In the genomic region with DNA sequence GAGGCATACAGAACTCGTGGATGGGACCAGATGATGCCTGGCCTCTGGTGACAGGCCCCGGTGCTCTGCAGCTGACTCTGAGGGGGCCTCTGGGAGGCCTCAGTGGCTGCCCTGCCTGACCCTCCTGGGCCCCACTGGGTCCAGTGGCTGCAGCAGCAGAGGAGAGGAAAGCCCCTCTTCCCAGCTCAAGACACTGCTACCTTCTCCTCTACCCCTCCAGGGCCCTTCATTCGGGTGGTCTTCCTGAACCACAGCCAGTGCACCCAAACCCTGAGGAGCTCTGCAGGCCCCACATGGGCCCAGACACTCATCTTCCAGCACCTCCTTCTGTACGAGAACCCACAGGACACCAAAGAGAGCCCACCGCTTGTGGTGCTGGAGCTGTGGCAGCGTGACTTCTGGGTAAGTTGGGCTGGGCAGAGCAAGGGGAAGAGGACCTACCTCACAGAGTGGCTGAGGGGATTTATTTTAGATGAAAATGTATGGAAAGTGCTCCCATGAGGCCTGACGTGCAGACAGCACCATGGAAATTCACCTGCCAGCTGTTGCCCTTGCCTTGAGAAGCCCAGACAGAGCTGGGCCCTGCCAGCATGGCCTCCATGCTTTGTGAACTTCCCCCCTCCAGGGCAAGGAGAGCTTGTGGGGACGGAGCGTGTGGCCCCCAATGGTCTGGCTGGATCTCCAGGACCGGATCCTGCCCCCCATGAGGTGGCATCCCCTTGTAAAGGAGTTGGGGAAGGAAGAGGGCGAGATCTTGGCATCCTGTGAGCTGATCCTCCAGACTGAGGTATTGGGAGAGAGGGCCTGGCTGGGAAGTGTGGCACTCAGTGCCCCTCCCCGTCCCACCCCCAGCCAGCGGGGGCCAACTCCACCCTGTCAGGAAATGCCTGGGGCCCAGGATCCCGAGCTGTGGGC, we compare ENCODE assay signal across 18 cellular contexts. TPM values are rescaled to one million over a fixed set of nuclear protein-coding genes. Genes with fewer than 3 reads are reported as not detected.
"Had no signal": no experiment of that assay in that cellular context is flagged by ENCODE, and none has a peak within 500 bp of the region (broad histone marks: within the 10 kb centered on the region; RNA-seq: fewer than 3 reads in every experiment).

No MANE protein-coding gene starts in this region.

- H2AFZ ChIP-seq: hepatocyte had no signal

- H3K4me3 ChIP-seq: hepatocyte, ovary, skin epidermis, tibial artery had no signal

- H3K4me2 ChIP-seq: hepatocyte had no signal

- DNase-seq: activated CD4-positive, alpha-beta T cell treated with anti-CD3 and anti-CD28 coated beads for 1 hour; activated CD8-positive, alpha-beta memory T cell treated with anti-CD3 and anti-CD28 coated beads, Interleukin-2, amount 50 U/mL, for 4 hours; activated CD8-positive, alpha-beta T cell treated with anti-CD3 and anti-CD28 coated beads for 36 hours; cerebellar nuclear complex; effector memory CD8-positive, alpha-beta T cell; erythroblast; left ventricle myocardium superior; mesendoderm; nephron progenitor cell; ovary; SW 1271 had no signal

- H3K36me3 ChIP-seq: ovary had no signal

- H3K27me3 Mint-ChIP-seq: activated CD8-positive, alpha-beta T cell treated with anti-CD3 and anti-CD28 coated beads for 36 hours; activated naive CD4-positive, alpha-beta T cell treated with anti-CD3 and anti-CD28 coated beads, Interleukin-2, amount 50 U/mL, for 24 hours; dendritic cell treated with granulocyte-macrophage colony-stimulating factor and Interleukin-4, amounts not matched to agents 40 ng/mL and 50 ng/mL, for 4 days; effector memory CD8-positive, alpha-beta T cell had no signal

- H3K27ac Mint-ChIP-seq: activated CD8-positive, alpha-beta T cell treated with anti-CD3 and anti-CD28 coated beads for 36 hours; activated naive CD4-positive, alpha-beta T cell treated with anti-CD3 and anti-CD28 coated beads, Interleukin-2, amount 50 U/mL, for 24 hours; dendritic cell treated with granulocyte-macrophage colony-stimulating factor and Interleukin-4, amounts not matched to agents 40 ng/mL and 50 ng/mL, for 4 days; effector memory CD8-positive, alpha-beta T cell; T-helper 2 cell treated with Interferon-gamma antibody and Interleukin-4, amounts not matched to agents 5 μg/mL and 100 μg/mL, for 36 hours had no signal

- H3K9me3 ChIP-seq: ovary, tibial artery had no signal

- ATAC-seq: activated CD8-positive, alpha-beta T cell treated with anti-CD3 and anti-CD28 coated beads for 36 hours; effector memory CD8-positive, alpha-beta T cell had no signal

- H3K4me1 ChIP-seq: tibial artery had no signal

- H3K36me3 Mint-ChIP-seq: activated naive CD4-positive, alpha-beta T cell treated with anti-CD3 and anti-CD28 coated beads, Interleukin-2, amount 50 U/mL, for 24 hours had no signal

- H3K9me3 Mint-ChIP-seq: activated CD8-positive, alpha-beta T cell treated with anti-CD3 and anti-CD28 coated beads for 36 hours; activated naive CD4-positive, alpha-beta T cell treated with anti-CD3 and anti-CD28 coated beads, Interleukin-2, amount 50 U/mL, for 24 hours; dendritic cell treated with granulocyte-macrophage colony-stimulating factor and Interleukin-4, amounts not matched to agents 40 ng/mL and 50 ng/mL, for 4 days; effector memory CD8-positive, alpha-beta T cell; nephron progenitor cell; T-helper 2 cell treated with Interferon-gamma antibody and Interleukin-4, amounts not matched to agents 5 μg/mL and 100 μg/mL, for 36 hours had no signal

- H3K4me1 Mint-ChIP-seq: activated naive CD4-positive, alpha-beta T cell treated with anti-CD3 and anti-CD28 coated beads, Interleukin-2, amount 50 U/mL, for 24 hours had no signal

- H3K27me3 ChIP-seq: hepatocyte, ovary had no signal

- H3K27ac ChIP-seq: hepatocyte, ovary, skin epidermis, tibial artery had no signal

- H3K4me3 Mint-ChIP-seq: activated CD8-positive, alpha-beta T cell treated with anti-CD3 and anti-CD28 coated beads for 36 hours; activated naive CD4-positive, alpha-beta T cell treated with anti-CD3 and anti-CD28 coated beads, Interleukin-2, amount 50 U/mL, for 24 hours; dendritic cell treated with granulocyte-macrophage colony-stimulating factor and Interleukin-4, amounts not matched to agents 40 ng/mL and 50 ng/mL, for 4 days; effector memory CD8-positive, alpha-beta T cell; nephron progenitor cell; T-helper 2 cell treated with Interferon-gamma antibody and Interleukin-4, amounts not matched to agents 5 μg/mL and 100 μg/mL, for 36 hours had no signal

RNA-seq across cellular contexts. Expression of gene FER1L5, which starts 51.0 kb away (rescaled TPM):
- total RNA-seq: activated CD8-positive, alpha-beta T cell treated with anti-CD3 and anti-CD28 coated beads for 36 hours; kidney epithelial cell; left ventricle myocardium superior had no signal
